Comparison of ENCODE assay signal across 8 cellular contexts in genomic region chr21:14591882-14592281, GRCh38. TPM values are rescaled to one million over a fixed set of nuclear protein-coding genes. Genes with fewer than 3 reads are reported as not detected.
DNase-seq lines count a peak whose midpoint lies in the region; ATAC-seq, FAIRE-seq and TF ChIP-seq lines count a peak whose summit lies in the region.

No MANE protein-coding gene starts in this region.

- H4K20me1 ChIP-seq in GM12878 (ENCODE audit: control insufficient read depth, insufficient read depth), result no peaks in the 10 kb centered on the region

- CTCF ChIA-PET in CD8-positive, alpha-beta T cell (lab: Charles Lee), result no interaction called here
- CTCF ChIA-PET in GM12878 (lab: Yijun Ruan, JAX), result interaction anchor here (0.8 to 3.1 kb wide), 6 partner anchors 10 to 145 kb away, joined by 3 to 11 read pairs (median 7); no protein-coding TSS in a partner anchor

- H3K36me3 Mint-ChIP-seq in CD8-positive, alpha-beta T cell, result no peaks in the 10 kb centered on the region

- H3K27ac Mint-ChIP-seq in CD8-positive, alpha-beta T cell, result peak overlapping the region; percentile 14

- SMC1A ChIA-PET in GM12878 (lab: Charles Lee; ENCODE audit: uncharacterized antibody, unreplicated experiment), result interaction anchor here (0.7 to 5.7 kb wide), 23 partner anchors 8 to 169 kb away, joined by 3 to 61 read pairs (median 4); no protein-coding TSS in a partner anchor

- H3K4me1 Mint-ChIP-seq in CD8-positive, alpha-beta T cell (ENCODE audit: low read depth), result peaks cover 11% of the 10 kb centered on the region

- no peaks in the 10 kb centered on the region for H3K36me3 ChIP-seq in CD8-positive, alpha-beta T cell (ENCODE audit: insufficient read depth, low read length)
- H3K36me3 ChIP-seq in GM12878 (ENCODE audit: control insufficient read depth in 2 of 2, insufficient read depth in 2 of 2, low read length in 1 of 2) (no peaks in the 10 kb centered on the region), prostate gland (no peaks in the 10 kb centered on the region)

- H3K9me3 Mint-ChIP-seq in CD8-positive, alpha-beta T cell, result peaks cover 16% of the 10 kb centered on the region

- no peaks in the 10 kb centered on the region for H3K27me3 Mint-ChIP-seq in CD8-positive, alpha-beta T cell (ENCODE audit: low read depth)

- peaks cover 8% of the 10 kb centered on the region for H3K4me1 ChIP-seq in CD8-positive, alpha-beta T cell (ENCODE audit: insufficient read depth, low read length)
- H3K4me1 ChIP-seq in GM12878 (ENCODE audit: control insufficient read depth, insufficient read depth, low read length), result peaks cover 9% of the 10 kb centered on the region; the same call in 1 of the 2 replicates
- H3K4me1 ChIP-seq in prostate gland (replicated peaks), result no peaks in the 10 kb centered on the region

- intact Hi-C loops in CD8-positive, alpha-beta T cell (cut with DNase I, micrococcal nuclease), result loop anchor here in 1 of 2 experiments (2.0 kb wide), 1 partner anchor 57 kb away; no protein-coding TSS in a partner anchor
- intact Hi-C loops in GM12878 (cut with micrococcal nuclease; ENCODE audit: unreplicated experiment), result loop anchor here (1.0 to 5.0 kb wide), 3 partner anchors 60 to 140 kb away; no protein-coding TSS in a partner anchor
- intact Hi-C loops in prostate gland (cut with DNase I), result no loop called here

- RAD21 ChIA-PET in GM12878 (lab: Charles Lee; ENCODE audit: unreplicated experiment), result interaction anchor here (0.9 to 5.1 kb wide), 9 partner anchors 11 to 145 kb away, joined by 3 to 28 read pairs (median 5); no protein-coding TSS in a partner anchor

- H3K4me3 ChIP-seq in CD8-positive, alpha-beta T cell (ENCODE audit: low read depth, low read length), result no peak overlapping the region
- no peak overlapping the region for H3K4me3 ChIP-seq in GM12878
- H3K4me3 ChIP-seq in prostate gland, result no peak overlapping the region

- no peaks in the 10 kb centered on the region for H3K27me3 ChIP-seq in CD8-positive, alpha-beta T cell (ENCODE audit: insufficient read depth, low read length)
- H3K27me3 ChIP-seq in GM12878 (replicated peaks in 1 of 2; ENCODE audit: control insufficient read depth in 2 of 2, insufficient read depth in 2 of 2, low read length in 1 of 2), result no peaks in the 10 kb centered on the region
- H3K27me3 ChIP-seq in prostate gland (replicated peaks; ENCODE audit: insufficient read depth), result no peaks in the 10 kb centered on the region

- TF ChIP-seq POLR2A in GM12878 (IDR thresholded peaks at IDR 0.05; ENCODE audit: low read depth, low read length) (no peak), prostate gland (IDR thresholded peaks at IDR 0.05) (no peak)

- no peak for DNase-seq in CD8-positive, alpha-beta T cell
- peak; percentile 80 for DNase-seq in KBM-7
- no peak for DNase-seq in GM12878 (ENCODE audit: low read depth, low spot score)
- DNase-seq in mucosa of gallbladder (ENCODE audit: low spot score), result peak; percentile 53
- DNase-seq in NCI-H1417 (lab: John Stamatoyannopoulos, UW), result no peak
- DNase-seq in prostate gland (ENCODE audit: low spot score), result no peak

- POLR2A ChIA-PET in CD8-positive, alpha-beta T cell (lab: Charles Lee), result interaction anchor here (0.7 kb wide), 1 partner anchor 13 kb away, joined by 3 read pairs; no protein-coding TSS in a partner anchor
- POLR2A ChIA-PET in GM12878 (lab: Charles Lee), result interaction anchor here (0.8 to 2.2 kb wide), 4 partner anchors 11 to 139 kb away, joined by 3 to 9 read pairs (median 3); no protein-coding TSS in a partner anchor

- peak in 1 of 2 experiments; percentile 16; a peak in 2 of 4 replicates for TF ChIP-seq EP300 in GM12878 (IDR thresholded peaks at IDR 0.05; ENCODE audit: borderline replicate concordance in 1 of 2, control insufficient read depth in 1 of 2, low read depth in 2 of 2, low read length in 2 of 2)

- H3K27ac ChIP-seq in CD8-positive, alpha-beta T cell (ENCODE audit: low read depth, low read length), result no peak overlapping the region
- H3K27ac ChIP-seq in GM12878 (ENCODE audit: control insufficient read depth, insufficient read depth) (no peak overlapping the region), prostate gland (no peak overlapping the region)

- in situ Hi-C loops in KBM-7 (cut with MboI; ENCODE audit: low pct_unique_long_range_greater_than_20kb, low sequenced_read_pairs) (no loop called here), GM12878 (cut with MboI) (no loop called here)

- H3K4me3 Mint-ChIP-seq in CD8-positive, alpha-beta T cell, result no peak overlapping the region

- H3K79me2 ChIP-seq in GM12878 (ENCODE audit: control insufficient read depth, insufficient read depth, low read length), result no peaks in the 10 kb centered on the region

- TF ChIP-seq RAD21 in GM12878 (IDR thresholded peaks at IDR 0.05; ENCODE audit: insufficient read depth, low read depth, low read length), result no peak

- no peaks in the 10 kb centered on the region for H3K9me3 ChIP-seq in CD8-positive, alpha-beta T cell (ENCODE audit: low read length)
- H3K9me3 ChIP-seq in GM12878 (replicated peaks; ENCODE audit: control insufficient read depth, insufficient read depth, low read length), result peaks cover 4% of the 10 kb centered on the region; the same call in 2 of the 3 replicates
- no peaks in the 10 kb centered on the region for H3K9me3 ChIP-seq in prostate gland

- 47% methylated on average over 2 of the region's 2 CpGs for WGBS in GM12878 (ENCODE audit: insufficient coverage, insufficient replicate concordance, low lambda C conversion rate, missing lambda C conversion rate)
- 79% methylated on average over 2 of the region's 2 CpGs for WGBS in prostate gland

- BruUV-seq in GM12878 (replicated peaks; lab: Mats Ljungman, UMichigan), result no TSS peak

- TF ChIP-seq CTCF in CD8-positive, alpha-beta T cell (IDR thresholded peaks at IDR 0.05), result no peak
- TF ChIP-seq CTCF in GM12878 (IDR thresholded peaks at IDR 0.05 in 2 of 3, conservative IDR thresholded peaks at IDR 0.05 in 1 of 3; ENCODE audit: control insufficient read depth in 2 of 3, extremely low read depth in 1 of 3, insufficient read depth in 1 of 3, low read depth in 3 of 3, low read length in 3 of 3), result no peak
- no peak for TF ChIP-seq CTCF in prostate gland (IDR thresholded peaks at IDR 0.05)

- H2AFZ ChIP-seq in GM12878 (ENCODE audit: control insufficient read depth, low read depth, low read length), result no peak overlapping the region; the same call in 1 of the 2 replicates

- ATAC-seq in CD8-positive, alpha-beta T cell, result peak; percentile 23
- ATAC-seq in GM12878 (peak; percentile 79), HG02852 (IDR thresholded peaks at IDR 0.05; ENCODE audit: unreplicated experiment) (no peak), GM18519 (IDR thresholded peaks at IDR 0.05; ENCODE audit: low FRiP score, unreplicated experiment) (no peak)

- H3K9ac ChIP-seq in GM12878 (ENCODE audit: control insufficient read depth, insufficient read depth, low read length), result no peak overlapping the region

- no peak overlapping the region for H3K4me2 ChIP-seq in GM12878 (ENCODE audit: control insufficient read depth, insufficient read depth)

- peak; percentile 57 for FAIRE-seq in GM12878 (lab: Jason Lieb, UNC)

TF ChIP-seq in GM12878, 131 proteins besides CTCF, POLR2A, EP300 and RAD21 (continues in another document):
- TF ChIP-seq FOXM1 (IDR thresholded peaks at IDR 0.05; ENCODE audit: low read depth, low read length) (no peak), SUZ12 (IDR thresholded peaks at IDR 0.05; ENCODE audit: unreplicated experiment) (no peak), BCL11A (IDR thresholded peaks at IDR 0.05; ENCODE audit: low read depth, low read length) (0 out of 2 replicates have a peak, but pooled peaks have one; percentile 19), IKZF1 (conservative IDR thresholded peaks at IDR 0.05) (0 out of 2 replicates have a peak, but pooled peaks have one; percentile 16), ETV6 (conservative IDR thresholded peaks at IDR 0.05 in 1 of 2, IDR thresholded peaks at IDR 0.05 in 1 of 2; ENCODE audit: borderline replicate concordance in 1 of 2, low read depth in 1 of 2) (peak in 1 of 2 experiments; percentile 62; a peak in 1 of 4 replicates), NFIC (IDR thresholded peaks at IDR 0.05; ENCODE audit: low read depth, low read length) (peak; percentile 39; the same call in 1 of the 2 replicates), EED (IDR thresholded peaks at IDR 0.05; ENCODE audit: low read depth) (peak; percentile 33; the same call in 1 of the 2 replicates), RUNX3 (IDR thresholded peaks at IDR 0.05; ENCODE audit: low read length) (peak; percentile 91), KDM1A (IDR thresholded peaks at IDR 0.05; ENCODE audit: borderline replicate concordance) (no peak), MEF2B (IDR thresholded peaks at IDR 0.05; ENCODE audit: partially characterized antibody, poor library complexity, severe bottlenecking) (no peak), CBFB (IDR thresholded peaks at IDR 0.05; ENCODE audit: low read depth) (peak; percentile 56; the same call in 1 of the 2 replicates), NFXL1 (IDR thresholded peaks at IDR 0.05; ENCODE audit: borderline replicate concordance) (no peak), IKZF2 (IDR thresholded peaks at IDR 0.05) (peak in 1 of 2 experiments; percentile 30; a peak in 1 of 4 replicates)

RNA-seq across cellular contexts. Expression of gene SAMSN1, which starts 45.8 kb away (rescaled TPM):
- total RNA-seq in CD8-positive, alpha-beta T cell, result 10 to 100 TPM; 45.8 to 47.0 TPM
- total RNA-seq in GM12878 (2013; cell fraction: nucleolus; rRNA removed), result 258 and 276 TPM in 2 replicates
- total RNA-seq in GM12878 (2014; rRNA removed), result 42.2 and 59.8 TPM in 2 replicates
- 85.6 and 86.2 TPM in 2 replicates for total RNA-seq in GM12878 (2014; rRNA removed; fragmentation: Illumina TruSeq; extraction: Trizol)
- 40.0 and 45.5 TPM in 2 replicates for total RNA-seq in GM12878 (2021)
- 26.8 TPM for polyA plus RNA-seq in GM12878 (2011; ENCODE audit: low read depth)
- 23.2 and 34.1 TPM in 2 replicates for polyA plus RNA-seq in GM12878 (2011; rRNA removed)
- 5.8 and 6.9 TPM in 2 replicates for polyA plus RNA-seq in GM12878 (2011; cell fraction: cytosol; rRNA removed)
- 11.4 and 11.5 TPM in 2 replicates for polyA plus RNA-seq in GM12878 (2011; cell fraction: nucleus; rRNA removed)
- 37.7 and 72.2 TPM in 2 replicates for polyA plus RNA-seq in GM12878 (2012)
- polyA plus RNA-seq in GM12878 (2014; fragmentation: Illumina TruSeq; extraction: Trizol), result 84.1 and 112 TPM in 2 replicates
- polyA plus RNA-seq in GM12878 (2014; fragmentation: Nextera tagmentation; extraction: Ambion mirVana), result 100 to 1,000 TPM in 1 of 2 experiments, 10 to 100 TPM in 1; 90.4 to 102 TPM
- 38.0 and 45.2 TPM in 2 replicates for polyA plus RNA-seq in GM12878 (2014; rRNA removed)
- 10 to 100 TPM; 39.5 to 44.5 TPM for polyA plus RNA-seq in GM12878 (2016; fragmentation: Nextera tagmentation; extraction: Ambion mirVana)
- 8.3 and 15.2 TPM in 2 replicates for polyA minus RNA-seq in GM12878 (2011; rRNA and poly(A)+ RNA removed)
- polyA minus RNA-seq in GM12878 (2011; cell fraction: cytosol; rRNA and poly(A)+ RNA removed), result 3.3 and 9.0 TPM in 2 replicates
- polyA minus RNA-seq in GM12878 (2011; cell fraction: nucleus; rRNA and poly(A)+ RNA removed), result 7.1 and 7.3 TPM in 2 replicates
- total RNA-seq in mucosa of gallbladder, result 8.8 TPM
- total RNA-seq in prostate gland, result 1 to 10 TPM; 1.1 TPM

Comparison
In these comparisons a context has a peak if more than half of its experiments do, and no peak if none do; other contexts are left out.
1. ATAC-seq: peak in CD8-positive, alpha-beta T cell (single experiment) and GM12878 (single experiment); none in HG02852 (single experiment) and GM18519 (single experiment).
2. DNase-seq: peak in KBM-7 (single experiment) and mucosa of gallbladder (single experiment); none in CD8-positive, alpha-beta T cell (0 of 7), GM12878 (single experiment), NCI-H1417 (0 of 3) and prostate gland (single experiment).